19 cellular contexts compared by ENCODE assay signal in the genomic region with DNA sequence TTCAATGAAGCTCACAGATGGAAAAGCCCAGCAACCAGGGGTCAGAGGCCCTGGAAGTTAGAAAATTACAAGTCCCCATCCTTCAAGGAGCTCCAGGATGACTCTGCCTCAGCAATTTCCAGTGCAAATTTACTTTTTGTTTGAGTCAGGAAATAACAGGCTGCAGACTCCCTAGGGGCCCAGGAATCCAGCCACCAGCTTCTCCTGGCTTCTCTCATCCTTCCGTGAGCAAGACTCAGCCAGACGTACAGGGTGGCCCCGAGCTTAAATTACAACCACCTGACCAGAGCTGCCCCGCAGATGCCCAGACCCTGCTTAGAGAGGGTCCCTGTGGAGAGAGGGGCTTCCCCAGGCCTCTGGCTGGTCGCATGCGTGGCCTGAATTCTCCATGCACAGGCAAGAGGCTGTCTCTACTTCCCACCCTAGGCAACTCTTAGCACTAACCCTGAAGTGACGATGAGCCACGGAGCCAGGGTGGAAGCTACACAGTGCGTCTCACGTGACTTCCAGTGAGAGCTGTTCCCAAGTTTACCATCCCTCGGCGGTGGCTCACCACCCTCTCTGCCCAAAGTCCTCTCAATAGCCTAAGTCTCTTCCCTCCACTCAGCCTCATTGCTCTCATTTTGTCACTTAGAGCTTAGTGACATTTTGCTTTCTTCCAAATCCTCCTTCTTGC. TPM values are rescaled to one million over a fixed set of nuclear protein-coding genes. Genes with fewer than 3 reads are reported as not detected.
DNase-seq lines count a peak whose midpoint lies in the region; ATAC-seq, FAIRE-seq and TF ChIP-seq lines count a peak whose summit lies in the region.
"Had no signal": no experiment of that assay in that cellular context is flagged by ENCODE, and none has a peak within 500 bp of the region (broad histone marks: within the 10 kb centered on the region; RNA-seq: fewer than 3 reads in every experiment).

No MANE protein-coding gene starts in this region.

- H3K4me3 Mint-ChIP-seq in brain = no peak overlapping the region
- no peak overlapping the region for H3K4me3 Mint-ChIP-seq in neural crest cell

- DNase-seq in HepG2 (ENCODE audit: low spot score) (no peak), right lobe of liver (no peak), neural crest cell (ENCODE audit: low read depth, low spot score) (no peak), thoracic aorta (ENCODE audit: low spot score) (no peak), DMS53 (lab: John Stamatoyannopoulos, UW) (no peak), NCI-H774 (lab: John Stamatoyannopoulos, UW) (no peak)
- no peak for DNase-seq in stimulated activated CD4-positive, alpha-beta T cell treated with anti-CD3 and anti-CD28 coated beads, Interleukin-12 subunit alpha, Interleukin-12 subunit beta, amount 100 ng/mL, for 4 hours
- DNase-seq: KG1, NCI-H1048, NCI-H1436 treated with DMSO at 0.1 percent for 48 hours, NCI-H2081, NCI-H510A had no signal

- H3K4me1 Mint-ChIP-seq in brain (peaks cover 26% of the 10 kb centered on the region), neural crest cell (no peaks in the 10 kb centered on the region)

- peaks cover 16% of the 10 kb centered on the region for H3K4me1 ChIP-seq in HepG2 (ENCODE audit: insufficient read depth, low read length)
- peaks cover 0 to 5% (median 0%) of the 10 kb centered on the region in 4 donors for H3K4me1 ChIP-seq in right lobe of liver
- peaks cover 13 to 30% of the 10 kb centered on the region in 2 donors for H3K4me1 ChIP-seq in thoracic aorta (ENCODE audit: control insufficient read depth in 1 of 2, low read depth in 2 of 2)
- H3K4me1 ChIP-seq: Peyer's patch had no signal

- H2AFZ ChIP-seq in HepG2 (ENCODE audit: low read length) = no peak overlapping the region

- CTCF ChIA-PET in HepG2 (lab: Yijun Ruan, JAX; ENCODE audit: low intra/inter-chr PET ratio, low total read pairs) = no interaction called here

- TF ChIP-seq POLR2A in HepG2 (IDR thresholded peaks at IDR 0.05; ENCODE audit: insufficient read depth in 1 of 2, low read depth in 2 of 2, low read length in 2 of 2) (no peak), right lobe of liver (IDR thresholded peaks at IDR 0.05) (no peak)

- H3K27ac Mint-ChIP-seq in brain = peak overlapping the region in 4 of 5 experiments; percentile 13 to 36 (median 29)
- peak overlapping the region; percentile 66 for H3K27ac Mint-ChIP-seq in neural crest cell (ENCODE audit: unreplicated experiment)

- intact Hi-C loops in HepG2 (cut with micrococcal nuclease; ENCODE audit: unreplicated experiment) = no loop called here
- intact Hi-C loops in right lobe of liver (cut with DNase I) = no loop called here

- no peak for TF ChIP-seq RAD21 in HepG2 (CRISPR knock-in tag; IDR thresholded peaks at IDR 0.05)

- H3K79me2 ChIP-seq in HepG2 (ENCODE audit: insufficient read depth, low read length) = no peaks in the 10 kb centered on the region

- in situ Hi-C loops in HepG2 (cut with HindIII; ENCODE audit: extremely low pct_ligation_motif_present, low pct_unique_long_range_greater_than_20kb) = no loop called here

- H3K36me3 Mint-ChIP-seq in brain (no peaks in the 10 kb centered on the region), neural crest cell (ENCODE audit: low read depth) (no peaks in the 10 kb centered on the region)

- FAIRE-seq in HepG2 (lab: Jason Lieb, UNC) = no peak
- FAIRE-seq: A204.1, GM12892, H54 had no signal

- no TSS peak for BruUV-seq in HepG2 (replicated peaks; lab: Mats Ljungman, UMichigan)

- H3K4me3 ChIP-seq in HepG2 (replicated peaks in 1 of 3; ENCODE audit: insufficient read depth in 1 of 3, low read depth in 2 of 3, low read length in 3 of 3) = no peak overlapping the region
- H3K4me3 ChIP-seq in right lobe of liver = no peak overlapping the region
- H3K4me3 ChIP-seq in thoracic aorta = no peak overlapping the region
- H3K4me3 ChIP-seq: Peyer's patch had no signal

- H3K36me3 ChIP-seq in HepG2 (replicated peaks in 1 of 2; ENCODE audit: control insufficient read depth in 1 of 2, insufficient read depth in 2 of 2, low read length in 2 of 2) = no peaks in the 10 kb centered on the region
- H3K36me3 ChIP-seq in right lobe of liver = no peaks in the 10 kb centered on the region
- H3K36me3 ChIP-seq in thoracic aorta = no peaks in the 10 kb centered on the region
- H3K36me3 ChIP-seq: Peyer's patch had no signal

- ATAC-seq in HepG2 = peak; percentile 57
- ATAC-seq in right lobe of liver = no peak
- no peak for ATAC-seq in thoracic aorta (ENCODE audit: insufficient number of reproducible peaks, low FRiP score, low read depth)
- ATAC-seq: Right ventricle myocardium inferior had no signal

- H3K4me2 ChIP-seq in HepG2 (ENCODE audit: low read depth, low read length) = peak overlapping the region; percentile 24; the same call in 1 of the 2 replicates

- POLR2A ChIA-PET in HepG2 (lab: Yijun Ruan, JAX) = interaction anchor here (1.2 kb wide), 1 partner anchor 9 kb away, joined by 3 read pairs; no protein-coding TSS in a partner anchor

- H4K20me1 ChIP-seq in HepG2 (ENCODE audit: insufficient read depth, low read length) = no peaks in the 10 kb centered on the region

- no peak overlapping the region for H3K9ac ChIP-seq in HepG2 (ENCODE audit: insufficient read depth, low read depth, low read length)

- H3K27me3 Mint-ChIP-seq in brain (peaks cover 9% of the 10 kb centered on the region), neural crest cell (ENCODE audit: low read depth) (no peaks in the 10 kb centered on the region)

- H3K27me3 ChIP-seq in HepG2 (ENCODE audit: control insufficient read depth in 1 of 2, insufficient read depth in 2 of 2, low read length in 2 of 2) (peaks cover 4 to 16% of the 10 kb centered on the region in 2 experiments; a peak in 2 of 5 replicates), right lobe of liver (no peaks in the 10 kb centered on the region), thoracic aorta (replicated peaks; ENCODE audit: insufficient read depth) (no peaks in the 10 kb centered on the region)
- H3K27me3 ChIP-seq: Peyer's patch had no signal

- H3K27ac ChIP-seq in HepG2 (ENCODE audit: extremely low read length, insufficient read depth, low read length) (no peak overlapping the region), right lobe of liver (no peak overlapping the region), thoracic aorta (peak overlapping the region; percentile 15 to 37)

- H3K9me3 ChIP-seq in HepG2 (ENCODE audit: low read length) (no peaks in the 10 kb centered on the region), right lobe of liver (no peaks in the 10 kb centered on the region), thoracic aorta (no peaks in the 10 kb centered on the region)
- H3K9me3 ChIP-seq: Peyer's patch had no signal

- TF ChIP-seq EP300 in HepG2 (IDR thresholded peaks at IDR 0.05; ENCODE audit: low read depth in 2 of 2, low read length in 2 of 2) = no peak
- no peak for TF ChIP-seq EP300 in HepG2 (CRISPR knock-in tag; IDR thresholded peaks at IDR 0.05; ENCODE audit: borderline replicate concordance)

- H3K9me3 Mint-ChIP-seq in brain = no peaks in the 10 kb centered on the region
- H3K9me3 Mint-ChIP-seq in neural crest cell = no peaks in the 10 kb centered on the region

- WGBS in HepG2 (ENCODE audit: low lambda C conversion rate) = 11% methylated on average over 10 of the region's 12 CpGs
- no CpG with 5 or more reads among the region's 12 CpGs for WGBS in right lobe of liver (ENCODE audit: insufficient coverage, low coverage, low lambda C conversion rate, missing lambda C conversion rate)

- no peak for TF ChIP-seq CTCF in HepG2 (CRISPR knock-in tag; IDR thresholded peaks at IDR 0.05)
- no peak for TF ChIP-seq CTCF in right lobe of liver (IDR thresholded peaks at IDR 0.05)
- TF ChIP-seq CTCF in brain (conservative IDR thresholded peaks at IDR 0.05) = no peak
- TF ChIP-seq CTCF in neural crest cell (conservative IDR thresholded peaks at IDR 0.05) = no peak
- no peak for TF ChIP-seq CTCF in thoracic aorta (IDR thresholded peaks at IDR 0.05)

RNA-seq across cellular contexts. Expression of gene GPR142, which starts 27.1 kb away (rescaled TPM):
- total RNA-seq in HepG2 (2016; rRNA removed; fragmentation: Illumina TruSeq; extraction: Trizol) (not detected in 2 replicates), right lobe of liver (under 1 TPM in 1 of 6 experiments, not detected in 5; 0.24 TPM), neural crest cell (0.23 TPM in 1 of 2 replicates, not detected in the other), thoracic aorta (not detected)
- total RNA-seq in HepG2 (2016; cell fraction: cytosol; rRNA removed; fragmentation: Illumina TruSeq; extraction: Trizol; ENCODE audit: low read depth) = not detected in 2 replicates
- not detected in 2 replicates for total RNA-seq in HepG2 (2016; cell fraction: insoluble cytoplasmic fraction; rRNA removed; fragmentation: Illumina TruSeq; extraction: Trizol)
- not detected in 2 replicates for total RNA-seq in HepG2 (2016; cell fraction: membrane; rRNA removed; fragmentation: Illumina TruSeq; extraction: Trizol)
- not detected in 2 replicates for total RNA-seq in HepG2 (2016; cell fraction: nucleus; rRNA removed; fragmentation: Illumina TruSeq; extraction: Trizol)
- polyA plus RNA-seq in HepG2 (2011; rRNA removed) (not detected in 2 replicates), brain (ENCODE audit: insufficient read depth, low read depth, low replicate concordance) (0.51 TPM)
- polyA plus RNA-seq in HepG2 (2011; cell fraction: cytosol; rRNA removed) = not detected in 2 replicates
- not detected in 2 replicates for polyA plus RNA-seq in HepG2 (2011; cell fraction: nucleus; rRNA removed)
- polyA plus RNA-seq in HepG2 (2012) = not detected in 2 replicates
- not detected in 2 replicates for polyA plus RNA-seq in HepG2 (2016; cell fraction: cytosol; fragmentation: Illumina TruSeq; extraction: Trizol; ENCODE audit: low read depth)
- polyA plus RNA-seq in HepG2 (2016; cell fraction: insoluble cytoplasmic fraction; fragmentation: Illumina TruSeq; extraction: Trizol; ENCODE audit: low read depth) = not detected in 2 replicates
- not detected in 2 replicates for polyA plus RNA-seq in HepG2 (2016; cell fraction: membrane; fragmentation: Illumina TruSeq; extraction: Trizol; ENCODE audit: low read depth)
- not detected in 2 replicates for polyA plus RNA-seq in HepG2 (2016; cell fraction: nucleus; fragmentation: Illumina TruSeq; extraction: Trizol; ENCODE audit: insufficient read depth, low read depth)
- polyA minus RNA-seq in HepG2 (2011; rRNA and poly(A)+ RNA removed; ENCODE audit: low replicate concordance) = not detected in 2 replicates
- not detected in 2 replicates for polyA minus RNA-seq in HepG2 (2011; cell fraction: cytosol; rRNA and poly(A)+ RNA removed)
- not detected in 2 replicates for polyA minus RNA-seq in HepG2 (2011; cell fraction: nucleus; rRNA and poly(A)+ RNA removed)
- total RNA-seq: M059J, Right ventricle myocardium inferior had no signal

RNA-seq across cellular contexts. Expression of gene BTBD17, which starts 32.7 kb away (rescaled TPM):
- not detected in 2 replicates for total RNA-seq in HepG2 (2016; rRNA removed; fragmentation: Illumina TruSeq; extraction: Trizol)
- not detected in 2 replicates for total RNA-seq in HepG2 (2016; cell fraction: cytosol; rRNA removed; fragmentation: Illumina TruSeq; extraction: Trizol; ENCODE audit: low read depth)
- total RNA-seq in HepG2 (2016; cell fraction: insoluble cytoplasmic fraction; rRNA removed; fragmentation: Illumina TruSeq; extraction: Trizol) = not detected in 2 replicates
- total RNA-seq in HepG2 (2016; cell fraction: membrane; rRNA removed; fragmentation: Illumina TruSeq; extraction: Trizol) = not detected in 2 replicates
- not detected in 2 replicates for total RNA-seq in HepG2 (2016; cell fraction: nucleus; rRNA removed; fragmentation: Illumina TruSeq; extraction: Trizol)
- polyA plus RNA-seq in HepG2 (2011; rRNA removed) = not detected in 2 replicates
- polyA plus RNA-seq in HepG2 (2011; cell fraction: cytosol; rRNA removed) = not detected in 2 replicates
- polyA plus RNA-seq in HepG2 (2011; cell fraction: nucleus; rRNA removed) = 0.09 TPM in 1 of 2 replicates, not detected in the other
- polyA plus RNA-seq in HepG2 (2012) = not detected in 2 replicates
- not detected in 2 replicates for polyA plus RNA-seq in HepG2 (2016; cell fraction: cytosol; fragmentation: Illumina TruSeq; extraction: Trizol; ENCODE audit: low read depth)
- not detected in 2 replicates for polyA plus RNA-seq in HepG2 (2016; cell fraction: insoluble cytoplasmic fraction; fragmentation: Illumina TruSeq; extraction: Trizol; ENCODE audit: low read depth)
- not detected in 2 replicates for polyA plus RNA-seq in HepG2 (2016; cell fraction: membrane; fragmentation: Illumina TruSeq; extraction: Trizol; ENCODE audit: low read depth)
- polyA plus RNA-seq in HepG2 (2016; cell fraction: nucleus; fragmentation: Illumina TruSeq; extraction: Trizol; ENCODE audit: insufficient read depth, low read depth) = not detected in 2 replicates
- polyA minus RNA-seq in HepG2 (2011; rRNA and poly(A)+ RNA removed; ENCODE audit: low replicate concordance) = not detected in 2 replicates
- not detected in 2 replicates for polyA minus RNA-seq in HepG2 (2011; cell fraction: cytosol; rRNA and poly(A)+ RNA removed)
- not detected in 2 replicates for polyA minus RNA-seq in HepG2 (2011; cell fraction: nucleus; rRNA and poly(A)+ RNA removed)
- total RNA-seq in right lobe of liver = not detected
- 48.3 TPM for polyA plus RNA-seq in brain (ENCODE audit: insufficient read depth, low read depth, low replicate concordance)
- 12.3 and 12.7 TPM in 2 replicates for total RNA-seq in neural crest cell
- total RNA-seq in thoracic aorta = not detected
- total RNA-seq: M059J, Peyer's patch, Right ventricle myocardium inferior had no signal

RNA-seq across cellular contexts. Expression of gene GPRC5C, which starts 37.5 kb away (rescaled TPM):
- total RNA-seq in HepG2 (2016; rRNA removed; fragmentation: Illumina TruSeq; extraction: Trizol) (44.8 and 85.6 TPM in 2 replicates), right lobe of liver (100 to 1,000 TPM; 120 to 215 (median 131) TPM), neural crest cell (3.1 and 4.6 TPM in 2 replicates), thoracic aorta (10 to 100 TPM; 56.0 to 67.0 TPM)
- total RNA-seq in HepG2 (2016; cell fraction: cytosol; rRNA removed; fragmentation: Illumina TruSeq; extraction: Trizol; ENCODE audit: low read depth) = 30.8 and 32.3 TPM in 2 replicates
- total RNA-seq in HepG2 (2016; cell fraction: insoluble cytoplasmic fraction; rRNA removed; fragmentation: Illumina TruSeq; extraction: Trizol) = 41.2 and 86.3 TPM in 2 replicates
- 50.5 and 55.5 TPM in 2 replicates for total RNA-seq in HepG2 (2016; cell fraction: membrane; rRNA removed; fragmentation: Illumina TruSeq; extraction: Trizol)
- total RNA-seq in HepG2 (2016; cell fraction: nucleus; rRNA removed; fragmentation: Illumina TruSeq; extraction: Trizol) = 73.7 and 80.6 TPM in 2 replicates
- polyA plus RNA-seq in HepG2 (2011; rRNA removed) (300 and 407 TPM in 2 replicates), brain (ENCODE audit: insufficient read depth, low read depth, low replicate concordance) (63.8 TPM)
- 276 and 424 TPM in 2 replicates for polyA plus RNA-seq in HepG2 (2011; cell fraction: cytosol; rRNA removed)
- polyA plus RNA-seq in HepG2 (2011; cell fraction: nucleus; rRNA removed) = 354 and 357 TPM in 2 replicates
- 111 and 131 TPM in 2 replicates for polyA plus RNA-seq in HepG2 (2012)
- 29.5 and 34.4 TPM in 2 replicates for polyA plus RNA-seq in HepG2 (2016; cell fraction: cytosol; fragmentation: Illumina TruSeq; extraction: Trizol; ENCODE audit: low read depth)
- 42.9 and 43.8 TPM in 2 replicates for polyA plus RNA-seq in HepG2 (2016; cell fraction: insoluble cytoplasmic fraction; fragmentation: Illumina TruSeq; extraction: Trizol; ENCODE audit: low read depth)
- polyA plus RNA-seq in HepG2 (2016; cell fraction: membrane; fragmentation: Illumina TruSeq; extraction: Trizol; ENCODE audit: low read depth) = 36.0 and 48.1 TPM in 2 replicates
- 131 and 142 TPM in 2 replicates for polyA plus RNA-seq in HepG2 (2016; cell fraction: nucleus; fragmentation: Illumina TruSeq; extraction: Trizol; ENCODE audit: insufficient read depth, low read depth)
- 39.8 and 712 TPM in 2 replicates for polyA minus RNA-seq in HepG2 (2011; rRNA and poly(A)+ RNA removed; ENCODE audit: low replicate concordance)
- 209 and 211 TPM in 2 replicates for polyA minus RNA-seq in HepG2 (2011; cell fraction: cytosol; rRNA and poly(A)+ RNA removed)
- 108 and 116 TPM in 2 replicates for polyA minus RNA-seq in HepG2 (2011; cell fraction: nucleus; rRNA and poly(A)+ RNA removed)

Comparison
In these comparisons a context has a peak if more than half of its experiments do, and no peak if none do; other contexts are left out.
1. H3K27ac ChIP-seq: peak in thoracic aorta (2 of 2); none in HepG2 (single experiment) and right lobe of liver (0 of 3).
2. RNA of gene BTBD17, which starts 32.7 kb away (total RNA-seq): 12.3 to 12.7 TPM in neural crest cell; not detected in HepG2, not detected in right lobe of liver and not detected in thoracic aorta; every median in the first group is over 10 times any median in the second.